26 cellular contexts compared by ENCODE assay signal in the genomic region with DNA sequence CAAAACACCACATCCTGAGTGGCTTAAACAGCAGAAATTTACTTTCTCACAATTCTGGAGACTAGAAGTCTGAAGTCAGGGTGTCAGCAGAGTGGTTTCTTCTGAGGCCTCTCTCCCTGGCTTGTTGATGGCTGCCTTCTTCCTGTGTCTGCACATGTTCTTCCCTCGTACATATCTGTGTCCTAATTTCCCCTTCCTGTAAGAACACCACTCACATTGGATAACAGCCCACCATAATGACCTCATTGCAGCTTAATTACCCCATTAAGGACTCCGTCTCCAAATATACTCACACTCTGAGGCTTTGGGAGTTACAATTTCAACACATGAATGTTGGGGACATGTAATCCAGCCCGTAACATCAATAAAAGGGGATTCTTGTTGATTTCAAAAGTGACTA. TPM values are rescaled to one million over a fixed set of nuclear protein-coding genes. Genes with fewer than 3 reads are reported as not detected.
DNase-seq lines count a peak whose midpoint lies in the region; ATAC-seq and TF ChIP-seq lines count a peak whose summit lies in the region.
"Had no signal": no experiment of that assay in that cellular context is flagged by ENCODE, and none has a peak within 500 bp of the region (broad histone marks: within the 10 kb centered on the region; RNA-seq: fewer than 3 reads in every experiment).

No MANE protein-coding gene starts in this region.

- H3K27me3 ChIP-seq in gastrocnemius medialis = no peaks in the 10 kb centered on the region
- H3K27me3 ChIP-seq: dorsolateral prefrontal cortex, tibial nerve had no signal

- ATAC-seq in gastrocnemius medialis (no peak), GM19397 (IDR thresholded peaks at IDR 0.05; ENCODE audit: unreplicated experiment) (no peak)
- ATAC-seq: activated CD4-positive, CD25-positive, alpha-beta regulatory T cell treated with anti-CD3 and anti-CD28 coated beads, Interleukin-2, amount 50 U/mL, for 24 hours; HCT116 had no signal

- H3K36me3 Mint-ChIP-seq in Calu3 (ENCODE audit: insufficient read depth, unreplicated experiment) = no peaks in the 10 kb centered on the region
- H3K36me3 Mint-ChIP-seq: activated naive CD4-positive, alpha-beta T cell treated with anti-CD3 and anti-CD28 coated beads, Interleukin-2, amount 10 ng/mL, durations not matched to agents 7 days and 5 days had no signal

- CTCF ChIA-PET in Calu3 (lab: Charles Lee) = no interaction called here

- H3K9me3 Mint-ChIP-seq in Calu3 (ENCODE audit: low read depth, unreplicated experiment) = no peaks in the 10 kb centered on the region
- H3K9me3 Mint-ChIP-seq: activated naive CD4-positive, alpha-beta T cell treated with anti-CD3 and anti-CD28 coated beads, Interleukin-2, amount 10 ng/mL, durations not matched to agents 7 days and 5 days; activated T-cell treated with anti-CD3 and anti-CD28 coated beads, Interleukin-2, amount 50 U/mL, for 24 hours; central memory CD8-positive, alpha-beta T cell; stimulated activated naive CD8-positive, alpha-beta T cell treated with anti-CD3 and anti-CD28 coated beads, Interleukin-15, Interleukin-2, amounts not matched to agents 100 ng/mL and 50 ng/mL, for 24 hours had no signal

- in situ Hi-C loops in gastrocnemius medialis (cut with MboI; ENCODE audit: low sequenced_read_pairs in 4 of 4) = no loop called here

- H3K4me1 Mint-ChIP-seq in Calu3 (ENCODE audit: low read depth, unreplicated experiment) = no peaks in the 10 kb centered on the region
- H3K4me1 Mint-ChIP-seq: activated naive CD4-positive, alpha-beta T cell treated with anti-CD3 and anti-CD28 coated beads, Interleukin-2, amount 10 ng/mL, durations not matched to agents 7 days and 5 days; central memory CD8-positive, alpha-beta T cell had no signal

- no peak overlapping the region for H3K27ac ChIP-seq in gastrocnemius medialis
- H3K27ac ChIP-seq: dorsolateral prefrontal cortex, skin epidermis, tibial nerve had no signal

- TF ChIP-seq POLR2A in gastrocnemius medialis (IDR thresholded peaks at IDR 0.05) = no peak

- no peak overlapping the region for H3K4me3 Mint-ChIP-seq in Calu3 (ENCODE audit: low read depth, unreplicated experiment)
- H3K4me3 Mint-ChIP-seq: activated naive CD4-positive, alpha-beta T cell treated with anti-CD3 and anti-CD28 coated beads, Interleukin-2, amount 10 ng/mL, durations not matched to agents 7 days and 5 days; activated T-cell treated with anti-CD3 and anti-CD28 coated beads, Interleukin-2, amount 50 U/mL, for 24 hours; central memory CD8-positive, alpha-beta T cell; stimulated activated naive CD8-positive, alpha-beta T cell treated with anti-CD3 and anti-CD28 coated beads, Interleukin-15, Interleukin-2, amounts not matched to agents 100 ng/mL and 50 ng/mL, for 24 hours had no signal

- no peaks in the 10 kb centered on the region for H3K9me3 ChIP-seq in gastrocnemius medialis
- H3K9me3 ChIP-seq: tibial nerve had no signal

- no peaks in the 10 kb centered on the region for H3K27me3 Mint-ChIP-seq in Calu3 (ENCODE audit: unreplicated experiment)
- H3K27me3 Mint-ChIP-seq: activated naive CD4-positive, alpha-beta T cell treated with anti-CD3 and anti-CD28 coated beads, Interleukin-2, amount 10 ng/mL, durations not matched to agents 7 days and 5 days; activated T-cell treated with anti-CD3 and anti-CD28 coated beads, Interleukin-2, amount 50 U/mL, for 24 hours; stimulated activated naive CD8-positive, alpha-beta T cell treated with anti-CD3 and anti-CD28 coated beads, Interleukin-15, Interleukin-2, amounts not matched to agents 100 ng/mL and 50 ng/mL, for 24 hours had no signal

- H3K36me3 ChIP-seq in gastrocnemius medialis = no peaks in the 10 kb centered on the region
- H3K36me3 ChIP-seq: tibial nerve had no signal

- no TSS peak for BruUV-seq in Calu3 (replicated peaks; lab: Mats Ljungman, UMichigan)

- no peak overlapping the region for H3K27ac Mint-ChIP-seq in Calu3 (ENCODE audit: unreplicated experiment)
- H3K27ac Mint-ChIP-seq: activated naive CD4-positive, alpha-beta T cell treated with anti-CD3 and anti-CD28 coated beads, Interleukin-2, amount 10 ng/mL, durations not matched to agents 7 days and 5 days; activated T-cell treated with anti-CD3 and anti-CD28 coated beads, Interleukin-2, amount 50 U/mL, for 24 hours; stimulated activated naive CD8-positive, alpha-beta T cell treated with anti-CD3 and anti-CD28 coated beads, Interleukin-15, Interleukin-2, amounts not matched to agents 100 ng/mL and 50 ng/mL, for 24 hours had no signal

- no peak overlapping the region for H3K4me3 ChIP-seq in foreskin fibroblast (ENCODE audit: low read depth in 1 of 2, low read length in 2 of 2)
- H3K4me3 ChIP-seq in gastrocnemius medialis = no peak overlapping the region
- H3K4me3 ChIP-seq: dorsolateral prefrontal cortex, skin epidermis, tibial nerve had no signal

- DNase-seq in AG08395 (ENCODE audit: low spot score) = peak; percentile 21
- DNase-seq in GF-D8 (lab: John Stamatoyannopoulos, UW) = peak; percentile 35
- peak; percentile 50 for DNase-seq in NCI-H1436 treated with DMSO at 0.1 percent for 48 hours (lab: John Stamatoyannopoulos, UW)
- DNase-seq in foreskin fibroblast = peak; percentile 43 to 56
- no peak for DNase-seq in Calu3
- DNase-seq in mesenteric fat pad (ENCODE audit: low spot score) = no peak
- DNase-seq in gastrocnemius medialis = no peak
- DNase-seq: activated naive CD4-positive, alpha-beta T cell treated with anti-CD3 and anti-CD28 coated beads, Interleukin-2, amount 10 ng/mL, durations not matched to agents 7 days and 5 days; activated T-cell treated with anti-CD3 and anti-CD28 coated beads, Interleukin-2, amount 50 U/mL, for 24 hours; anterior cingulate cortex; dorsolateral prefrontal cortex; midbrain; NCI-H187 treated with DMSO at 0.1 percent for 48 hours; NCI-H446 treated with DMSO at 0.1 percent for 48 hours; RPMI8226; T-helper 9 cell had no signal

- H3K4me1 ChIP-seq in gastrocnemius medialis = no peaks in the 10 kb centered on the region
- H3K4me1 ChIP-seq: tibial nerve had no signal

- intact Hi-C loops in Calu3 (cut with micrococcal nuclease; ENCODE audit: unreplicated experiment) (no loop called here), gastrocnemius medialis (cut with DNase I; ENCODE audit: low total_unique reads) (no loop called here)

- TF ChIP-seq CTCF in foreskin fibroblast (IDR thresholded peaks at IDR 0.05; ENCODE audit: low read depth, low read length) (no peak), Calu3 (IDR thresholded peaks at IDR 0.05; ENCODE audit: unreplicated experiment) (no peak), gastrocnemius medialis (IDR thresholded peaks at IDR 0.05 in 4 of 5, conservative IDR thresholded peaks at IDR 0.05 in 1 of 5) (no peak)

RNA-seq across cellular contexts. Expression of gene C8A, which starts 23.4 kb away (rescaled TPM):
- total RNA-seq in Calu3 (2022) = not detected in 2 replicates
- total RNA-seq in mesenteric fat pad = not detected
- total RNA-seq in gastrocnemius medialis = under 1 TPM in 2 of 4 donors, not detected in 2; 0.20 to 0.40 TPM
- total RNA-seq: frontal cortex, MCF 10A, posterior vena cava, tibial nerve had no signal

RNA-seq across cellular contexts. Expression of gene FYB2, which starts 58.8 kb away (rescaled TPM):
- total RNA-seq in Calu3 (2022) (not detected in 2 replicates), mesenteric fat pad (not detected), gastrocnemius medialis (10 to 100 TPM in 1 of 4 donors, 1 to 10 TPM in 3; 1.0 to 14.2 (median 1.7) TPM)
- total RNA-seq: MCF 10A, posterior vena cava, tibial nerve had no signal

Comparison
In these comparisons a context has a peak if more than half of its experiments do, and no peak if none do; other contexts are left out.
1. DNase-seq: peak in AG08395 (single experiment), GF-D8 (single experiment), NCI-H1436 treated with DMSO at 0.1 percent for 48 hours (single experiment) and foreskin fibroblast (2 of 2); none in Calu3 (single experiment), mesenteric fat pad (single experiment) and gastrocnemius medialis (0 of 2).